In the genomic region with DNA sequence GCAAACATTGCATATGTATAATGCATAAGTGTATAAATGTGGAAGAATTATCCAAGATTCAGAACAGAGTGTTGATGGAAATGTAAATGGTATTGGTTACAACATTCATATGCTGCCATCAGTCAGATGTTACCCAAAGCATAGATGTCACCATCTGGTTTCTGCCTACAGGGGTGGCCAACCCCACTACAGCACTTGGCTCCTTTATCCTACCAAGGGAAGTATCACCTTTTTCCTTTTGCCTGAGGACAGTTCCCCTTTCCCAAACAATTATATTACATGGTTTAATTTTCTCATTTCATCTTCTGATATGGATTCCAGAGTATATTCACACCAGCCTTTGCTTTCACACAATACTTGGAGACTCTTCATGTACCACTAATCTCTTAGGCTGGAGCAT, we compare ENCODE assay signal across 32 cellular contexts. TPM values are rescaled to one million over a fixed set of nuclear protein-coding genes. Genes with fewer than 3 reads are reported as not detected.
"Had no signal": no experiment of that assay in that cellular context is flagged by ENCODE, and none has a peak within 500 bp of the region (broad histone marks: within the 10 kb centered on the region; RNA-seq: fewer than 3 reads in every experiment).

No MANE protein-coding gene starts in this region.

- H3K27ac ChIP-seq: adrenal gland, body of pancreas, esophagus muscularis mucosa, foreskin keratinocyte, gastroesophageal sphincter, heart right ventricle had no signal

- H3K4me3 ChIP-seq: adrenal gland, body of pancreas, esophagus muscularis mucosa, gastroesophageal sphincter, heart right ventricle had no signal

- H3K27me3 ChIP-seq: adrenal gland, esophagus muscularis mucosa, gastroesophageal sphincter, heart right ventricle had no signal

- H3K9me3 ChIP-seq: adrenal gland, body of pancreas, esophagus muscularis mucosa, gastroesophageal sphincter, heart right ventricle had no signal

- H3K36me3 ChIP-seq: adrenal gland, gastroesophageal sphincter, heart right ventricle had no signal

- DNase-seq: activated CD4-positive, alpha-beta memory T cell treated with anti-CD3 and anti-CD28 coated beads for 36 hours; activated CD4-positive, alpha-beta T cell treated with anti-CD3 and anti-CD28 coated beads for 36 hours; activated CD4-positive, alpha-beta T cell treated with anti-CD3 and anti-CD28 coated beads, Interleukin-2, amount 10 ng/mL, durations not matched to agents 24 days and 14 days; activated CD4-positive, CD25-positive, alpha-beta regulatory T cell; activated CD4-positive, CD25-positive, alpha-beta regulatory T cell treated with anti-CD3 and anti-CD28 coated beads, Interleukin-2, amount 50 U/mL, for 72 hours; activated CD8-positive, alpha-beta memory T cell treated with anti-CD3 and anti-CD28 coated beads, Interleukin-2, amount 10 ng/mL, durations not matched to agents 7 days and 5 days; activated CD8-positive, alpha-beta memory T cell treated with anti-CD3 and anti-CD28 coated beads, Interleukin-2, amount 50 U/mL, for 4 hours; activated CD8-positive, alpha-beta T cell treated with anti-CD3 and anti-CD28 coated beads, Interleukin-2, amount 10 ng/mL, durations not matched to agents 7 days and 5 days; activated effector memory CD4-positive, alpha-beta T cell treated with anti-CD3 and anti-CD28 coated beads, Interleukin-2, amount 50 U/mL, for 16 hours; activated naive CD4-positive, alpha-beta T cell treated with anti-CD3 and anti-CD28 coated beads for 36 hours; activated naive CD8-positive, alpha-beta T cell treated with anti-CD3 and anti-CD28 coated beads for 36 hours; activated naive CD8-positive, alpha-beta T cell treated with anti-CD3 and anti-CD28 coated beads, Interleukin-2, amount 50 U/mL, for 24 hours; activated T-cell treated with anti-CD3 and anti-CD28 coated beads, Interleukin-2, amount 50 U/mL, for 1 hour; activated T-cell treated with anti-CD3 and anti-CD28 coated beads, Interleukin-2, amount 50 U/mL, for 48 hours; adrenal gland; amygdala; aorta; body of pancreas; caudate nucleus; cortex of kidney; dermis blood vessel endothelial cell; effector CD4-positive, alpha-beta T cell; effector memory CD8-positive, alpha-beta T cell; erythroblast; foreskin keratinocyte; heart right ventricle; T-helper 2 cell had no signal

- ATAC-seq: activated CD4-positive, alpha-beta T cell treated with anti-CD3 and anti-CD28 coated beads for 36 hours; activated CD8-positive, alpha-beta memory T cell treated with anti-CD3 and anti-CD28 coated beads, Interleukin-2, amount 10 ng/mL, durations not matched to agents 7 days and 5 days; activated CD8-positive, alpha-beta T cell treated with anti-CD3 and anti-CD28 coated beads, Interleukin-2, amount 10 ng/mL, durations not matched to agents 7 days and 5 days; activated naive CD8-positive, alpha-beta T cell treated with anti-CD3 and anti-CD28 coated beads, Interleukin-2, amount 50 U/mL, for 24 hours; body of pancreas; effector memory CD8-positive, alpha-beta T cell; foreskin keratinocyte; gastroesophageal sphincter; heart right ventricle had no signal

- H3K4me1 ChIP-seq: adrenal gland, body of pancreas, foreskin keratinocyte, gastroesophageal sphincter had no signal

RNA-seq across cellular contexts. Expression of a gene that starts 11.8 kb away (rescaled TPM):
- total RNA-seq: activated CD4-positive, alpha-beta memory T cell treated with anti-CD3 and anti-CD28 coated beads for 36 hours; activated CD4-positive, alpha-beta T cell treated with anti-CD3 and anti-CD28 coated beads for 36 hours; activated CD4-positive, alpha-beta T cell treated with anti-CD3 and anti-CD28 coated beads, Interleukin-2, amount 10 ng/mL, durations not matched to agents 24 days and 14 days; activated CD8-positive, alpha-beta memory T cell treated with anti-CD3 and anti-CD28 coated beads for 36 hours; activated CD8-positive, alpha-beta memory T cell treated with anti-CD3 and anti-CD28 coated beads, Interleukin-2, amount 10 ng/mL, durations not matched to agents 7 days and 5 days; activated CD8-positive, alpha-beta T cell treated with anti-CD3 and anti-CD28 coated beads, Interleukin-2, amount 10 ng/mL, durations not matched to agents 7 days and 5 days; activated naive CD4-positive, alpha-beta T cell treated with anti-CD3 and anti-CD28 coated beads for 36 hours; activated naive CD8-positive, alpha-beta T cell treated with anti-CD3 and anti-CD28 coated beads for 36 hours; activated T-helper 1 cell treated with anti-CD3 and anti-CD28 coated beads, Interleukin-12 subunit alpha, Interleukin-12 subunit beta, Interleukin-2, Interleukin-4 antibody, amounts not matched to agents 30 ng/mL and 10 ng/mL and 1 ng/mL, durations not matched to agents 14 hours and 24 hours and 36 hours; activated T-helper 2 cell treated with anti-CD3 and anti-CD28 coated beads, Interferon-gamma antibody, Interleukin-2, Interleukin-4, amounts not matched to agents 10 μg/mL and 5 μg/mL and 100 μg/mL, durations not matched to agents 14 hours and 24 hours and 36 hours; aorta; body of pancreas; esophagus muscularis mucosa had no signal
